Comparison of ENCODE assay signal across 1 cellular context in the genomic region with DNA sequence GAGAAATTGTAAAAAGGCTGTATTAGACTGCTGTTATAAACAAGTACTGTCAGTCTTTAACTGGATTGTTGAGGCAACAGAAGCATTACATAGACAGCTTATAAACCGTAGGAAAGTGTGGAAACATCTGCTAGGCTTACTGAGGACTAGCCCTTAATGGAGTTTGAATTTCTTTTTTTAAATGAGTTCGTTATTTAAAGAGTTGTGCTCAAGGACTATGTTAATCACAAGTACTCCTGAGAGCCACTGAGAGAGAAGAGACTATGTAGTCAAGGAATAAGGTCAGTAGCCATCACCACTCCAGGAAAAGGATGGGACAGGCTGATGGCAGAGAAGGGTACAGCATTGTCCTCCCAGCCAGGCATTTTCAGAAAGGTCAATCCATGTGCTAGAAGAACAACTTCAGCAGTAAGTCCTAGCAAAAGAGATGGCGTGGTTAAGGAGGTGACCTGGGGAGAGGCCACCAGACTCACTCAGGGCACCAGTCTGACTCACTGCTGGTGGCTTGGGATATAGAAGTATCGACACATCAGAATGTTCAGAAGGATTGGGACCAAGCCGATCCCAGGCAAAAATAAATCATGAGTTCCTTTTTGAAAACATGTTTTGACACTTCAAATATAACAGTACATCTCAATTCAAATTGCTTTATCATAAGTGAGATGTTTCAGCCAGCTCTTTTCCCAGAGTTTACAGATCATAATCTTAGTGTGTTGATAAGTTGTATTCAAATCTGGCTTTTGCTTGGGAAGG.
TF ChIP-seq lines count a peak whose summit lies in the region.

No MANE protein-coding gene starts in this region.

TF ChIP-seq in H1, 55 proteins besides CTCF, POLR2A, EP300 and RAD21:
- TF ChIP-seq NRF1 (IDR thresholded peaks at IDR 0.05; ENCODE audit: low read depth, low read length) (no peak), POLR2AphosphoS5 (IDR thresholded peaks at IDR 0.05; ENCODE audit: low read depth, low read length) (peak; percentile 98)
- TF ChIP-seq, protein P1, sequence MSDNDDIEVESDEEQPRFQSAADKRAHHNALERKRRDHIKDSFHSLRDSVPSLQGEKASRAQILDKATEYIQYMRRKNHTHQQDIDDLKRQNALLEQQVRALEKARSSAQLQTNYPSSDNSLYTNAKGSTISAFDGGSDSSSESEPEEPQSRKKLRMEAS (IDR thresholded peaks at IDR 0.05): 0 out of 2 replicates have a peak, but pooled peaks have one; percentile 17
- TF ChIP-seq, protein P2, sequence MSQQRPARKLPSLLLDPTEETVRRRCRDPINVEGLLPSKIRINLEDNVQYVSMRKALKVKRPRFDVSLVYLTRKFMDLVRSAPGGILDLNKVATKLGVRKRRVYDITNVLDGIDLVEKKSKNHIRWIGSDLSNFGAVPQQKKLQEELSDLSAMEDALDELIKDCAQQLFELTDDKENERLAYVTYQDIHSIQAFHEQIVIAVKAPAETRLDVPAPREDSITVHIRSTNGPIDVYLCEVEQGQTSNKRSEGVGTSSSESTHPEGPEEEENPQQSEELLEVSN (IDR thresholded peaks at IDR 0.05): no peak
TF ChIP-seq in H1: peak in this region for 2.
